10 cellular contexts compared by ENCODE assay signal in genomic region chr17:64061157-64061898, GRCh38. TPM values are rescaled to one million over a fixed set of nuclear protein-coding genes. Genes with fewer than 3 reads are reported as not detected.
DNase-seq lines count a peak whose midpoint lies in the region; ATAC-seq, FAIRE-seq and TF ChIP-seq lines count a peak whose summit lies in the region.
"Had no signal": no experiment of that assay in that cellular context is flagged by ENCODE, and none has a peak within 500 bp of the region (broad histone marks: within the 10 kb centered on the region; RNA-seq: fewer than 3 reads in every experiment).

No MANE protein-coding gene starts in this region.

- peak; percentile 82 for FAIRE-seq in GM12892 (lab: Jason Lieb, UNC)

- ATAC-seq in GM21529 (IDR thresholded peaks at IDR 0.05; ENCODE audit: unreplicated experiment) (peak; percentile 57), GM21515 (IDR thresholded peaks at IDR 0.05; ENCODE audit: unreplicated experiment) (no peak)
- ATAC-seq: naive thymus-derived CD8-positive, alpha-beta T cell had no signal

- H3K4me3 ChIP-seq in foreskin fibroblast (ENCODE audit: low read depth in 1 of 2, low read length in 2 of 2): no peak overlapping the region

- TF ChIP-seq CTCF in foreskin fibroblast (IDR thresholded peaks at IDR 0.05; ENCODE audit: low read depth, low read length): no peak

- H3K9me3 Mint-ChIP-seq in T-helper 1 cell treated with Interleukin-12 subunit alpha and Interleukin-12 subunit beta and Interleukin-4 antibody, amounts not matched to agents 30 μg/mL and 1 μg/mL, for 36 hours: no peaks in the 10 kb centered on the region
- H3K9me3 Mint-ChIP-seq: naive thymus-derived CD8-positive, alpha-beta T cell had no signal

- no peak for TF ChIP-seq POLR2A in GM12892 (IDR thresholded peaks at IDR 0.05; ENCODE audit: low read depth, low read length)

- peaks cover 74% of the 10 kb centered on the region for H3K36me3 Mint-ChIP-seq in T-helper 1 cell treated with Interleukin-12 subunit alpha and Interleukin-12 subunit beta and Interleukin-4 antibody, amounts not matched to agents 30 μg/mL and 1 μg/mL, for 36 hours (ENCODE audit: low read depth)

- H3K4me3 Mint-ChIP-seq in T-helper 1 cell treated with Interleukin-12 subunit alpha and Interleukin-12 subunit beta and Interleukin-4 antibody, amounts not matched to agents 30 μg/mL and 1 μg/mL, for 36 hours: no peak overlapping the region

- H3K27ac Mint-ChIP-seq in T-helper 1 cell treated with Interleukin-12 subunit alpha and Interleukin-12 subunit beta and Interleukin-4 antibody, amounts not matched to agents 30 μg/mL and 1 μg/mL, for 36 hours: peak overlapping the region; percentile 78

- H3K4me1 Mint-ChIP-seq in T-helper 1 cell treated with Interleukin-12 subunit alpha and Interleukin-12 subunit beta and Interleukin-4 antibody, amounts not matched to agents 30 μg/mL and 1 μg/mL, for 36 hours (ENCODE audit: low read depth): peaks cover 72% of the 10 kb centered on the region

- no peak for DNase-seq in GM12892 (ENCODE audit: insufficient read length)
- peak; percentile 50 to 64 for DNase-seq in foreskin fibroblast
- no peak for DNase-seq in NCI-H1105 treated with DMSO at 0.1 percent for 48 hours (lab: John Stamatoyannopoulos, UW)
- no peak for DNase-seq in NCI-H1417 (lab: John Stamatoyannopoulos, UW)
- DNase-seq in GM03348 (ENCODE audit: low spot score): no peak
- DNase-seq: naive thymus-derived CD8-positive, alpha-beta T cell; NCI-H774 had no signal

- H3K27me3 Mint-ChIP-seq in T-helper 1 cell treated with Interleukin-12 subunit alpha and Interleukin-12 subunit beta and Interleukin-4 antibody, amounts not matched to agents 30 μg/mL and 1 μg/mL, for 36 hours (ENCODE audit: low read depth): no peaks in the 10 kb centered on the region
- H3K27me3 Mint-ChIP-seq: naive thymus-derived CD8-positive, alpha-beta T cell had no signal

RNA-seq across cellular contexts. Expression of gene ICAM2, which starts 40.9 kb away (rescaled TPM):
- 33.1 TPM for polyA plus RNA-seq in GM12892 (2012; ENCODE audit: missing spikeins)

Comparison
In these comparisons a context has a peak if more than half of its experiments do, and no peak if none do; other contexts are left out.
1. DNase-seq: peak in foreskin fibroblast (2 of 2); none in GM12892 (single experiment), NCI-H1105 treated with DMSO at 0.1 percent for 48 hours (single experiment), NCI-H1417 (0 of 3) and GM03348 (single experiment).